8 cellular contexts compared by ENCODE assay signal in the genomic region with DNA sequence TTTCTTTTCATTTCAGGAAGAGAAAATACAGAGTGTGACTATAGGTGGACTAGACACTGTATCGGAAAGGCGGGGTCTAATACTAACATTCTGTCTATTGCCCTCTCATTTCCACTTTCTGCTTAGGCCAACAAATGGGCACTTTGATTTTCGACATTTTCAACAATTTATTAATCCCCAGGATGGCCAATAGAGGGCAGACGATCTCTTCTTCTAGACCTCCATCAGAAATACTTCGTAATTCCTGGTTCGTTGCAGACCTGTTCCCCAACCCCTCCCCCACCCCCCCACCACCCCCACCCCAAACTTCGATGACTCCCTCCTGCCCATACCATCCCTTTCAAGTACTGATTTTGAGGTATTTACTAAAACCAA. TPM values are rescaled to one million over a fixed set of nuclear protein-coding genes. Genes with fewer than 3 reads are reported as not detected.
A peak's percentile ranks its signal among the peaks of the same experiment; 100 is the strongest.
DNase-seq lines count a peak whose midpoint lies in the region; ATAC-seq and TF ChIP-seq lines count a peak whose summit lies in the region.

No MANE protein-coding gene starts in this region.

- DNase-seq in EH (ENCODE audit: low read depth) = peak; percentile 69
- peak; percentile 75 for DNase-seq in Karpas-422
- DNase-seq in SKM-1 treated with dmso at 0.1 percent for 144 hours (lab: John Stamatoyannopoulos, UW; ENCODE audit: unreplicated experiment) = peak; percentile 47
- no peak for DNase-seq in tibial artery
- no peak for DNase-seq in activated T-cell treated with anti-CD3 and anti-CD28 coated beads, Interleukin-2, amount 50 U/mL, for 1 hour
- DNase-seq in effector memory CD4-positive, alpha-beta T cell = no peak

- H3K27ac ChIP-seq in Karpas-422 (ENCODE audit: low read length) = no peak overlapping the region
- peak overlapping the region in 1 of 4 donors; percentile 38 for H3K27ac ChIP-seq in gastroesophageal sphincter
- peak overlapping the region; percentile 92 to 97 for H3K27ac ChIP-seq in tibial artery
- H3K27ac ChIP-seq in effector memory CD4-positive, alpha-beta T cell (ENCODE audit: insufficient read depth, low read length, poor library complexity, severe bottlenecking) = no peak overlapping the region

- no peaks in the 10 kb centered on the region for H4K20me1 ChIP-seq in Karpas-422 (ENCODE audit: insufficient read depth, low read depth, low read length)

- no peaks in the 10 kb centered on the region for H3K79me2 ChIP-seq in Karpas-422 (ENCODE audit: low read length)

- intact Hi-C loops in tibial artery (cut with DNase I; ENCODE audit: low total_unique reads) = loop anchor here (5.0 kb wide), 2 partner anchors 155 to 585 kb away; no protein-coding TSS in a partner anchor

- H3K9ac ChIP-seq in Karpas-422 (ENCODE audit: low read length) = no peak overlapping the region

- no peaks in the 10 kb centered on the region for H3K4me1 ChIP-seq in Karpas-422 (ENCODE audit: low read length)
- peaks cover 0 to 36% (median 0%) of the 10 kb centered on the region in 3 donors for H3K4me1 ChIP-seq in gastroesophageal sphincter
- H3K4me1 ChIP-seq in tibial artery = peaks cover 0 to 34% (median 10%) of the 10 kb centered on the region in 4 donors
- H3K4me1 ChIP-seq in effector memory CD4-positive, alpha-beta T cell (ENCODE audit: control insufficient read depth, insufficient read depth, low read length, poor library complexity, severe bottlenecking) = no peaks in the 10 kb centered on the region

- H3K4me3 ChIP-seq in Karpas-422 (ENCODE audit: low read length) (no peak overlapping the region), gastroesophageal sphincter (no peak overlapping the region), tibial artery (no peak overlapping the region)
- no peak overlapping the region for H3K4me3 ChIP-seq in effector memory CD4-positive, alpha-beta T cell (ENCODE audit: insufficient read depth, low read depth, low read length, poor library complexity, severe bottlenecking)

- no peak overlapping the region for H3K4me2 ChIP-seq in Karpas-422 (ENCODE audit: low read depth, low read length, poor library complexity, severe bottlenecking)

- H3K36me3 ChIP-seq in Karpas-422 (ENCODE audit: insufficient read depth, low read length) (no peaks in the 10 kb centered on the region), gastroesophageal sphincter (no peaks in the 10 kb centered on the region), tibial artery (no peaks in the 10 kb centered on the region)
- H3K36me3 ChIP-seq in effector memory CD4-positive, alpha-beta T cell (ENCODE audit: control insufficient read depth, insufficient read depth, low read length) = no peaks in the 10 kb centered on the region

- WGBS in gastroesophageal sphincter (ENCODE audit: low coverage in 1 of 2), 2 donors = 5 to 24% methylated on average over 2 to 6 of the region's 7 CpGs

- TF ChIP-seq EP300 in gastroesophageal sphincter (IDR thresholded peaks at IDR 0.05) = no peak

- H3K9me3 ChIP-seq in Karpas-422 (ENCODE audit: low read length) (no peaks in the 10 kb centered on the region), gastroesophageal sphincter (no peaks in the 10 kb centered on the region), tibial artery (no peaks in the 10 kb centered on the region)
- no peaks in the 10 kb centered on the region for H3K9me3 ChIP-seq in effector memory CD4-positive, alpha-beta T cell (ENCODE audit: control insufficient read depth, low read length)

- TF ChIP-seq POLR2A in gastroesophageal sphincter (IDR thresholded peaks at IDR 0.05) = no peak

- H3K27me3 ChIP-seq in Karpas-422 (ENCODE audit: low read length) (no peaks in the 10 kb centered on the region), gastroesophageal sphincter (no peaks in the 10 kb centered on the region), tibial artery (no peaks in the 10 kb centered on the region)
- no peaks in the 10 kb centered on the region for H3K27me3 ChIP-seq in effector memory CD4-positive, alpha-beta T cell (replicated peaks; ENCODE audit: control insufficient read depth, insufficient read depth, low read length, poor library complexity, severe bottlenecking)

- TF ChIP-seq CTCF in gastroesophageal sphincter (IDR thresholded peaks at IDR 0.05) (peak; percentile 62 to 76 (median 67)), tibial artery (IDR thresholded peaks at IDR 0.05) (peak; percentile 70 to 75)

- ATAC-seq in gastroesophageal sphincter (no peak), GM21381 (IDR thresholded peaks at IDR 0.05; ENCODE audit: unreplicated experiment) (no peak)

- no peak overlapping the region for H2AFZ ChIP-seq in Karpas-422 (ENCODE audit: low read length)

- H3K9me2 ChIP-seq in Karpas-422 (replicated peaks; ENCODE audit: insufficient read depth, low read length) = no peaks in the 10 kb centered on the region

RNA-seq across cellular contexts. Expression of a gene that starts 3.6 kb away (rescaled TPM):
- not detected in 2 replicates for total RNA-seq in Karpas-422 (2014; rRNA removed; shearing (Covaris generic); ENCODE audit: low replicate concordance)
- 100 to 1,000 TPM; 150 to 342 (median 203) TPM for total RNA-seq in gastroesophageal sphincter

Comparison
In these comparisons a context has a peak if more than half of its experiments do, and no peak if none do; other contexts are left out.
1. DNase-seq: peak in EH (single experiment), Karpas-422 (single experiment) and SKM-1 treated with dmso at 0.1 percent for 144 hours (single experiment); none in tibial artery (0 of 2), activated T-cell treated with anti-CD3 and anti-CD28 coated beads, Interleukin-2, amount 50 U/mL, for 1 hour (single experiment) and effector memory CD4-positive, alpha-beta T cell (0 of 3).
2. H3K27ac ChIP-seq: peak in tibial artery (2 of 2); none in Karpas-422 (single experiment) and effector memory CD4-positive, alpha-beta T cell (single experiment).
3. RNA of a gene that starts 3.6 kb away (total RNA-seq): 150 to 342 TPM in gastroesophageal sphincter; not detected in Karpas-422; every median in the first group is over 100 times any median in the second.